Comparison of ENCODE assay signal across 1 cellular context in the genomic region with DNA sequence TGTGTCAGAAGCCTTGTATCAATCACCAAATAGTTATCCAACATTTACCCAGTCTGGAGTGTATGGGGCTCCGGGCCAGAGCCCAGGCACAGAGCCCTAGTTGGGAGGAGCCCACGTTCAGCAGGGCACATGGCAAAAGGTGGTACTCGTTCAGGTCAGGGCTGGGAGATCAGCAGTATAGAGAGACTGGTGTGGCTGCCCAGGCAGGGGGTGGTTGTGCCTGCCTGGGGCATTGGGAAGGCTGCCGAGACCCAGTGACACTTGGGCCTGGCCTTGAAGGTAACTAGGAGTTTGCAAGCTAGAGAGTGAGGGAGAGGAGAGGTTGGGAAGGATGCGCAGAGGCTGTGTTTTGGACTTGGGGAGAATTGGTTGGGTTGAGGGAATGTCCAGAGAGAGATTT.
TF ChIP-seq lines count a peak whose summit lies in the region.

No MANE protein-coding gene starts in this region.

TF ChIP-seq in IMR-90, 13 proteins besides CTCF, POLR2A, EP300 and RAD21 (continued from another document):
- TF ChIP-seq, protein P1, sequence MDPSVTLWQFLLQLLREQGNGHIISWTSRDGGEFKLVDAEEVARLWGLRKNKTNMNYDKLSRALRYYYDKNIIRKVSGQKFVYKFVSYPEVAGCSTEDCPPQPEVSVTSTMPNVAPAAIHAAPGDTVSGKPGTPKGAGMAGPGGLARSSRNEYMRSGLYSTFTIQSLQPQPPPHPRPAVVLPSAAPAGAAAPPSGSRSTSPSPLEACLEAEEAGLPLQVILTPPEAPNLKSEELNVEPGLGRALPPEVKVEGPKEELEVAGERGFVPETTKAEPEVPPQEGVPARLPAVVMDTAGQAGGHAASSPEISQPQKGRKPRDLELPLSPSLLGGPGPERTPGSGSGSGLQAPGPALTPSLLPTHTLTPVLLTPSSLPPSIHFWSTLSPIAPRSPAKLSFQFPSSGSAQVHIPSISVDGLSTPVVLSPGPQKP (IDR thresholded peaks at IDR 0.05; ENCODE audit: borderline replicate concordance, low read depth, low read length), result no peak
- TF ChIP-seq BHLHE40 (IDR thresholded peaks at IDR 0.05; ENCODE audit: low read depth, low read length) (no peak), MAZ (IDR thresholded peaks at IDR 0.05; ENCODE audit: borderline replicate concordance, low read depth, low read length) (no peak), SMC3 (IDR thresholded peaks at IDR 0.05; ENCODE audit: low read depth, low read length) (no peak), CEBPB (IDR thresholded peaks at IDR 0.05; ENCODE audit: low read depth, low read length) (no peak), CHD1 (IDR thresholded peaks at IDR 0.05; ENCODE audit: low read depth, low read length) (no peak), RCOR1 (IDR thresholded peaks at IDR 0.05; ENCODE audit: insufficient replicate concordance, low read length) (no peak), FOS (IDR thresholded peaks at IDR 0.05; ENCODE audit: low read depth, low read length) (no peak), MXI1 (IDR thresholded peaks at IDR 0.05; ENCODE audit: borderline replicate concordance, low read depth, low read length) (no peak)
- TF ChIP-seq, protein P2, sequence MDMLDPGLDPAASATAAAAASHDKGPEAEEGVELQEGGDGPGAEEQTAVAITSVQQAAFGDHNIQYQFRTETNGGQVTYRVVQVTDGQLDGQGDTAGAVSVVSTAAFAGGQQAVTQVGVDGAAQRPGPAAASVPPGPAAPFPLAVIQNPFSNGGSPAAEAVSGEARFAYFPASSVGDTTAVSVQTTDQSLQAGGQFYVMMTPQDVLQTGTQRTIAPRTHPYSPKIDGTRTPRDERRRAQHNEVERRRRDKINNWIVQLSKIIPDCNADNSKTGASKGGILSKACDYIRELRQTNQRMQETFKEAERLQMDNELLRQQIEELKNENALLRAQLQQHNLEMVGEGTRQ (IDR thresholded peaks at IDR 0.05; ENCODE audit: low read depth, low read length), result no peak
